11 cellular contexts compared by ENCODE assay signal in the genomic region with DNA sequence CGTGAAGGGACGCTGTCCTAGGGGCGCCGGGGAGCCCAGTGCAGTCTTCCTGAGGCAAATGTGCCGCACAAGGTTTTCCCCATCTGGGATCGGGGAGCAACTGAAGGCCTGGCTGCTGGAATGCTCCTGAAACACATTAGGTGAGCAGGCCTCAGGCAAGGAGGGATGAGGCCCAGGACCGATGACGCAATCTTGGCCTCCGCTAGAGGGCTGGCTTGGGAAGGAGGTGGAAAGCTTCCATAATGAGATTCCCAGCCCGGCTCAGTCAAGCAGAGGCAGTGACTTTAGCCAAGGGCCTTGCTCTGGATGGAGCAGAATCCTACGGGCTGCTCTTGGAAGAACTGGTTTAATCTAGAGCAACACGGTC. TPM values are rescaled to one million over a fixed set of nuclear protein-coding genes. Genes with fewer than 3 reads are reported as not detected.
DNase-seq lines count a peak whose midpoint lies in the region; ATAC-seq and TF ChIP-seq lines count a peak whose summit lies in the region.
"Had no signal": no experiment of that assay in that cellular context is flagged by ENCODE, and none has a peak within 500 bp of the region (broad histone marks: within the 10 kb centered on the region; RNA-seq: fewer than 3 reads in every experiment).

No MANE protein-coding gene starts in this region.

- peak; percentile 34 to 87 for DNase-seq in cardiac fibroblast (ENCODE audit: low read depth in 2 of 2)
- peak; percentile 85 for DNase-seq in kidney tubule cell (ENCODE audit: low spot score)
- DNase-seq in NCI-H2081 (lab: John Stamatoyannopoulos, UW) = no peak
- DNase-seq in stimulated activated CD4-positive, alpha-beta T cell treated with anti-CD3 and anti-CD28 coated beads, Interleukin-4, amount 100 ng/mL, for 4 hours = no peak
- no peak for DNase-seq in activated T-helper 1 cell treated with anti-CD3 and anti-CD28 coated beads, Interleukin-12 subunit alpha, Interleukin-12 subunit beta, Interleukin-2, Interleukin-4 antibody, amounts not matched to agents 30 ng/mL and 10 ng/mL and 1 ng/mL, durations not matched to agents 14 hours and 24 hours and 36 hours (ENCODE audit: low spot score)
- DNase-seq: SW 1271 had no signal

- H3K9me3 ChIP-seq in HUES64 (ENCODE audit: insufficient read depth, low read depth, low read length) (no peaks in the 10 kb centered on the region), subcutaneous abdominal adipose tissue (ENCODE audit: control insufficient read depth in 5 of 5, low read length in 5 of 5) (no peaks in the 10 kb centered on the region)

- WGBS in HUES64 = 57% methylated on average over 12 of the region's 12 CpGs

- H3K4me3 ChIP-seq in HUES64 (ENCODE audit: low read length) (no peak overlapping the region), cardiac fibroblast (replicated peaks in 1 of 2; ENCODE audit: low read depth in 2 of 2, low read length in 2 of 2) (no peak overlapping the region), subcutaneous abdominal adipose tissue (ENCODE audit: low read depth in 1 of 5, low read length in 5 of 5) (no peak overlapping the region)

- H3K9me3 Mint-ChIP-seq in activated T-helper 1 cell treated with anti-CD3 and anti-CD28 coated beads, Interleukin-12 subunit alpha, Interleukin-12 subunit beta, Interleukin-2, Interleukin-4 antibody, amounts not matched to agents 30 ng/mL and 10 ng/mL and 1 ng/mL, durations not matched to agents 14 hours and 24 hours and 36 hours = peaks cover 5% of the 10 kb centered on the region
- H3K9me3 Mint-ChIP-seq: central memory CD8-positive, alpha-beta T cell had no signal

- H3K36me3 ChIP-seq in HUES64 (ENCODE audit: insufficient read depth, low read length) (no peaks in the 10 kb centered on the region), subcutaneous abdominal adipose tissue (ENCODE audit: control insufficient read depth in 5 of 5, insufficient read depth in 5 of 5, low read length in 5 of 5) (no peaks in the 10 kb centered on the region)

- peaks cover 21% of the 10 kb centered on the region for H3K4me1 Mint-ChIP-seq in activated T-helper 1 cell treated with anti-CD3 and anti-CD28 coated beads, Interleukin-12 subunit alpha, Interleukin-12 subunit beta, Interleukin-2, Interleukin-4 antibody, amounts not matched to agents 30 ng/mL and 10 ng/mL and 1 ng/mL, durations not matched to agents 14 hours and 24 hours and 36 hours (ENCODE audit: low read depth)

- H3K4me1 ChIP-seq in HUES64 (ENCODE audit: insufficient read depth, low read length) (peaks cover 17% of the 10 kb centered on the region), subcutaneous abdominal adipose tissue (ENCODE audit: control insufficient read depth in 5 of 5, insufficient read depth in 5 of 5, low read length in 5 of 5) (peaks cover 0 to 39% (median 25%) of the 10 kb centered on the region in 5 donors)
- H3K4me1 ChIP-seq: parathyroid adenoma had no signal

- H3K27me3 ChIP-seq in HUES64 (ENCODE audit: insufficient read depth, low read length) = peaks cover 10% of the 10 kb centered on the region; the same call in 1 of the 2 replicates
- no peaks in the 10 kb centered on the region for H3K27me3 ChIP-seq in subcutaneous abdominal adipose tissue (ENCODE audit: control insufficient read depth in 5 of 5, insufficient read depth in 4 of 5, low read length in 5 of 5)

- peak overlapping the region; percentile 59 for H3K27ac ChIP-seq in HUES64 (ENCODE audit: low read depth, low read length)
- peak overlapping the region; percentile 65 for H3K27ac ChIP-seq in subcutaneous abdominal adipose tissue (ENCODE audit: low read depth, low read length)
- H3K27ac ChIP-seq: parathyroid adenoma had no signal

- peaks cover 15% of the 10 kb centered on the region for H3K36me3 Mint-ChIP-seq in activated T-helper 1 cell treated with anti-CD3 and anti-CD28 coated beads, Interleukin-12 subunit alpha, Interleukin-12 subunit beta, Interleukin-2, Interleukin-4 antibody, amounts not matched to agents 30 ng/mL and 10 ng/mL and 1 ng/mL, durations not matched to agents 14 hours and 24 hours and 36 hours (ENCODE audit: low read depth)

- no peak overlapping the region for H3K27ac Mint-ChIP-seq in activated T-helper 1 cell treated with anti-CD3 and anti-CD28 coated beads, Interleukin-12 subunit alpha, Interleukin-12 subunit beta, Interleukin-2, Interleukin-4 antibody, amounts not matched to agents 30 ng/mL and 10 ng/mL and 1 ng/mL, durations not matched to agents 14 hours and 24 hours and 36 hours

- H3K27me3 Mint-ChIP-seq in activated T-helper 1 cell treated with anti-CD3 and anti-CD28 coated beads, Interleukin-12 subunit alpha, Interleukin-12 subunit beta, Interleukin-2, Interleukin-4 antibody, amounts not matched to agents 30 ng/mL and 10 ng/mL and 1 ng/mL, durations not matched to agents 14 hours and 24 hours and 36 hours (ENCODE audit: insufficient read depth) = peaks cover 2% of the 10 kb centered on the region
- H3K27me3 Mint-ChIP-seq: central memory CD8-positive, alpha-beta T cell had no signal

- ATAC-seq in GM21825 (IDR thresholded peaks at IDR 0.05; ENCODE audit: unreplicated experiment) = no peak

- intact Hi-C loops in activated T-helper 1 cell treated with anti-CD3 and anti-CD28 coated beads, Interleukin-12 subunit alpha, Interleukin-12 subunit beta, Interleukin-2, Interleukin-4 antibody, amounts not matched to agents 30 ng/mL and 10 ng/mL and 1 ng/mL, durations not matched to agents 14 hours and 24 hours and 36 hours (cut with micrococcal nuclease) = no loop called here

- no peak overlapping the region for H3K9ac ChIP-seq in HUES64 (ENCODE audit: low read depth, low read length)
- H3K9ac ChIP-seq in subcutaneous abdominal adipose tissue (ENCODE audit: low read length in 5 of 5) = peak overlapping the region in 2 of 5 donors; percentile 19 to 64
- H3K9ac ChIP-seq: parathyroid adenoma had no signal

- no peak overlapping the region for H3K4me3 Mint-ChIP-seq in activated T-helper 1 cell treated with anti-CD3 and anti-CD28 coated beads, Interleukin-12 subunit alpha, Interleukin-12 subunit beta, Interleukin-2, Interleukin-4 antibody, amounts not matched to agents 30 ng/mL and 10 ng/mL and 1 ng/mL, durations not matched to agents 14 hours and 24 hours and 36 hours
- H3K4me3 Mint-ChIP-seq: central memory CD8-positive, alpha-beta T cell had no signal

- TF ChIP-seq CTCF in cardiac fibroblast (IDR thresholded peaks at IDR 0.05; ENCODE audit: low read depth, low read length) = peak; percentile 7

RNA-seq across cellular contexts. Expression of gene CPN2, which starts 50.8 kb away (rescaled TPM):
- polyA plus RNA-seq in HUES64 (2013, experiment 1 of 2) = not detected
- polyA plus RNA-seq in HUES64 (2013, experiment 2 of 2) = not detected
- not detected in 2 replicates for total RNA-seq in activated T-helper 1 cell treated with anti-CD3 and anti-CD28 coated beads, Interleukin-12 subunit alpha, Interleukin-12 subunit beta, Interleukin-2, Interleukin-4 antibody, amounts not matched to agents 30 ng/mL and 10 ng/mL and 1 ng/mL, durations not matched to agents 14 hours and 24 hours and 36 hours

Comparison
In these comparisons a context has a peak if more than half of its experiments do, and no peak if none do; other contexts are left out.
1. DNase-seq: peak in cardiac fibroblast (2 of 2) and kidney tubule cell (single experiment); none in NCI-H2081 (0 of 2), stimulated activated CD4-positive, alpha-beta T cell treated with anti-CD3 and anti-CD28 coated beads, Interleukin-4, amount 100 ng/mL, for 4 hours (0 of 2) and activated T-helper 1 cell treated with anti-CD3 and anti-CD28 coated beads, Interleukin-12 subunit alpha, Interleukin-12 subunit beta, Interleukin-2, Interleukin-4 antibody, amounts not matched to agents 30 ng/mL and 10 ng/mL and 1 ng/mL, durations not matched to agents 14 hours and 24 hours and 36 hours (single experiment).